8 cellular contexts compared by ENCODE assay signal in the genomic region with DNA sequence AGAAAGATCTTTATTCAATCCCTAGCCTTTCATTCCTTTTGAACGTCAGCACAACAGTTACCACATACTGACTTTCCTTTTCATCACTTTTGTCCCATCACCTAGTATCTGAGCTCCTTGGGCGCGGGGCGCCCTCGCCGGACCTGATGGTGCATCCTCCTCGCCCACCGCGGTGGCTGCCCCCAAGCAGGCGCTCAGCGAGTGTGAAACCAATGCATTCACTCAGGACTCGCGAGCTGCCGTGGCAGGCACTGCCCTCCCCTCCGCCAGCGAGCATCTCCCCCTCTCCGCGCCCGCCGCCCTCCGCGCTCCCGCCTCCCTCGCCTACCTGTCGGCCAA. TPM values are rescaled to one million over a fixed set of nuclear protein-coding genes. Genes with fewer than 3 reads are reported as not detected.
DNase-seq lines count a peak whose midpoint lies in the region; ATAC-seq and TF ChIP-seq lines count a peak whose summit lies in the region.

No MANE protein-coding gene starts in this region.

- H3K36me3 ChIP-seq in duodenal mucosa (ENCODE audit: control insufficient read depth in 1 of 2, insufficient read depth in 2 of 2, low read length in 2 of 2) (peaks cover 11 to 24% of the 10 kb centered on the region in 2 donors), muscle layer of duodenum (ENCODE audit: control insufficient read depth in 1 of 2, insufficient read depth in 2 of 2, low read length in 2 of 2) (peaks cover 7 to 16% of the 10 kb centered on the region in 2 donors)

- H3K4me1 ChIP-seq in duodenal mucosa (ENCODE audit: control insufficient read depth in 1 of 2, insufficient read depth in 2 of 2, low read length in 2 of 2) (peaks cover 19 to 21% of the 10 kb centered on the region in 2 donors), muscle layer of duodenum (ENCODE audit: control insufficient read depth in 1 of 2, insufficient read depth in 2 of 2, low read length in 2 of 2) (peaks cover 3 to 19% of the 10 kb centered on the region in 2 donors)

- no peaks in the 10 kb centered on the region; the same call in none of the 2 replicates for H3K27me3 Mint-ChIP-seq in HFFc6 (ENCODE audit: insufficient read depth)

- H3K9me3 ChIP-seq in duodenal mucosa (ENCODE audit: control insufficient read depth in 1 of 2, low read length in 2 of 2) (no peaks in the 10 kb centered on the region), muscle layer of duodenum (ENCODE audit: control insufficient read depth in 1 of 2, low read length in 2 of 2) (no peaks in the 10 kb centered on the region)

- DNase-seq in stimulated activated effector memory CD8-positive, alpha-beta T cell treated with anti-CD3 and anti-CD28 coated beads, Interleukin-12 subunit alpha, Interleukin-12 subunit beta, amount 100 ng/mL, for 72 hours (ENCODE audit: low spot score in 2 of 2), result no peak
- no peak for DNase-seq in activated CD4-positive, alpha-beta T cell treated with anti-CD3 and anti-CD28 coated beads, Interleukin-2, amount 50 U/mL, for 4 hours
- DNase-seq in AG20443 (ENCODE audit: low spot score) (no peak), HFFc6 (no peak)

- ATAC-seq in GM19023 (IDR thresholded peaks at IDR 0.05; ENCODE audit: unreplicated experiment) (peak; percentile 38), HG03520 (IDR thresholded peaks at IDR 0.05; ENCODE audit: unreplicated experiment) (peak; percentile 32)
- ATAC-seq in stimulated activated effector memory CD8-positive, alpha-beta T cell treated with anti-CD3 and anti-CD28 coated beads, Interleukin-12 subunit alpha, Interleukin-12 subunit beta, amount 100 ng/mL, for 72 hours, result no peak

- TF ChIP-seq CTCF in HFFc6 (IDR thresholded peaks at IDR 0.05), result no peak

- no peaks in the 10 kb centered on the region for H3K9me3 Mint-ChIP-seq in stimulated activated effector memory CD8-positive, alpha-beta T cell treated with anti-CD3 and anti-CD28 coated beads, Interleukin-12 subunit alpha, Interleukin-12 subunit beta, amount 100 ng/mL, for 72 hours
- H3K9me3 Mint-ChIP-seq in HFFc6, result no peaks in the 10 kb centered on the region

- H3K36me3 Mint-ChIP-seq in stimulated activated effector memory CD8-positive, alpha-beta T cell treated with anti-CD3 and anti-CD28 coated beads, Interleukin-12 subunit alpha, Interleukin-12 subunit beta, amount 100 ng/mL, for 72 hours, result peaks cover 38% of the 10 kb centered on the region
- H3K36me3 Mint-ChIP-seq in HFFc6 (ENCODE audit: low read depth), result peaks cover 20% of the 10 kb centered on the region; the same call in 1 of the 2 replicates

- H3K9ac ChIP-seq in duodenal mucosa (ENCODE audit: low read depth in 1 of 2, low read length in 2 of 2), result peak overlapping the region; percentile 90 to 94

- no peak overlapping the region for H3K4me3 Mint-ChIP-seq in stimulated activated effector memory CD8-positive, alpha-beta T cell treated with anti-CD3 and anti-CD28 coated beads, Interleukin-12 subunit alpha, Interleukin-12 subunit beta, amount 100 ng/mL, for 72 hours
- H3K4me3 Mint-ChIP-seq in HFFc6, result no peak overlapping the region

- no peaks in the 10 kb centered on the region for H3K27me3 ChIP-seq in duodenal mucosa (ENCODE audit: control insufficient read depth in 1 of 2, insufficient read depth in 2 of 2, low read length in 2 of 2)
- H3K27me3 ChIP-seq in muscle layer of duodenum (ENCODE audit: low read depth, low read length), result no peaks in the 10 kb centered on the region

- H3K4me1 Mint-ChIP-seq in stimulated activated effector memory CD8-positive, alpha-beta T cell treated with anti-CD3 and anti-CD28 coated beads, Interleukin-12 subunit alpha, Interleukin-12 subunit beta, amount 100 ng/mL, for 72 hours, result peaks cover 25% of the 10 kb centered on the region
- H3K4me1 Mint-ChIP-seq in HFFc6 (ENCODE audit: low read depth), result peaks cover 19% of the 10 kb centered on the region

- peak overlapping the region; percentile 75 for H3K27ac ChIP-seq in duodenal mucosa (ENCODE audit: low read depth, low read length)
- H3K27ac ChIP-seq in muscle layer of duodenum (ENCODE audit: low read length), result peak overlapping the region; percentile 51

- H3K27ac Mint-ChIP-seq in stimulated activated effector memory CD8-positive, alpha-beta T cell treated with anti-CD3 and anti-CD28 coated beads, Interleukin-12 subunit alpha, Interleukin-12 subunit beta, amount 100 ng/mL, for 72 hours, result no peak overlapping the region
- H3K27ac Mint-ChIP-seq in HFFc6, result no peak overlapping the region

- peak overlapping the region; percentile 84 to 95 for H3K4me3 ChIP-seq in duodenal mucosa (ENCODE audit: low read depth in 1 of 2, low read length in 2 of 2)
- H3K4me3 ChIP-seq in muscle layer of duodenum (ENCODE audit: low read depth in 1 of 2, low read length in 2 of 2), result peak overlapping the region; percentile 84 to 92

RNA-seq across cellular contexts. Expression of a gene that starts 0.8 kb away (rescaled TPM):
- total RNA-seq in HFFc6 (2021; fragmentation: NEBNext Ultra II Directional; extraction: Animal tissue kit (Norgen Biotek cat#: 25700)), result 10 to 100 TPM; 13.4 to 16.2 (median 15.7) TPM

RNA-seq across cellular contexts. Expression of a gene that starts 26.8 kb away (rescaled TPM):
- total RNA-seq in HFFc6 (2021; fragmentation: NEBNext Ultra II Directional; extraction: Animal tissue kit (Norgen Biotek cat#: 25700)), result not detected

RNA-seq across cellular contexts. Expression of a gene that starts 28.4 kb away (rescaled TPM):
- 10 to 100 TPM; 33.9 to 55.2 (median 37.3) TPM for total RNA-seq in HFFc6 (2021; fragmentation: NEBNext Ultra II Directional; extraction: Animal tissue kit (Norgen Biotek cat#: 25700))

RNA-seq across cellular contexts. Expression of a gene that starts 51.7 kb away (rescaled TPM):
- 100 to 1,000 TPM; 417 to 500 (median 442) TPM for total RNA-seq in HFFc6 (2021; fragmentation: NEBNext Ultra II Directional; extraction: Animal tissue kit (Norgen Biotek cat#: 25700))

RNA-seq across cellular contexts. Expression of a gene that starts 52.7 kb away (rescaled TPM):
- total RNA-seq in HFFc6 (2021; fragmentation: NEBNext Ultra II Directional; extraction: Animal tissue kit (Norgen Biotek cat#: 25700)), result 10 to 100 TPM; 48.8 to 75.5 (median 50.3) TPM
